In genomic region chr2:201105759-201106158, GRCh38 we compare ENCODE assay signal across 27 cellular contexts.
"Had no signal": no experiment of that assay in that cellular context is flagged by ENCODE, and none has a peak within 500 bp of the region (broad histone marks: within the 10 kb centered on the region; RNA-seq: fewer than 3 reads in every experiment).

No MANE protein-coding gene starts in this region.

- H3K4me3 ChIP-seq: stomach, suprapubic skin, testis, thoracic aorta, thyroid gland, tibial artery, tibial nerve, transverse colon, upper lobe of left lung, upper lobe of right lung, uterus, vagina had no signal

- FAIRE-seq: urothelium cell line had no signal

- H3K36me3 ChIP-seq: stomach, suprapubic skin, thoracic aorta, thyroid gland, tibial artery, transverse colon, upper lobe of left lung, upper lobe of right lung, uterus, vagina had no signal

- H3K27ac ChIP-seq: stomach, suprapubic skin, testis, thoracic aorta, thyroid gland, tibial artery, tibial nerve, transverse colon, upper lobe of left lung, upper lobe of right lung, uterus, vagina had no signal

- H3K9me3 ChIP-seq: stomach, suprapubic skin, testis, thoracic aorta, thyroid gland, tibial artery, tibial nerve, transverse colon, upper lobe of left lung, upper lobe of right lung, uterus, vagina had no signal

- ATAC-seq: stimulated activated effector memory CD8-positive, alpha-beta T cell treated with anti-CD3 and anti-CD28 coated beads, Interleukin-12 subunit alpha, Interleukin-12 subunit beta, amount 100 ng/mL, for 72 hours; stimulated activated memory B cell treated with anti-CD40 and anti-IgM and Interleukin-4, amounts not matched to agents 10 μg/mL and 1 μg/mL and 100 μg/mL, for 72 hours; stimulated activated naive B cell treated with anti-CD40 and anti-IgM and Interleukin-4, amounts not matched to agents 10 μg/mL and 1 μg/mL and 100 μg/mL, for 72 hours; stimulated activated naive CD8-positive, alpha-beta T cell treated with anti-CD3 and anti-CD28 coated beads, Interleukin-15, amount 100 ng/mL, for 72 hours; stimulated activated naive CD8-positive, alpha-beta T cell treated with anti-CD3 and anti-CD28 coated beads, Interleukin-15, Interleukin-2, amounts not matched to agents 100 U/mL and 50 U/mL, for 24 hours; upper lobe of right lung had no signal

- H3K4me1 ChIP-seq: stomach, suprapubic skin, testis, thyroid gland, tibial artery, tibial nerve, upper lobe of left lung, upper lobe of right lung, uterus, vagina had no signal

- H3K27me3 ChIP-seq: stomach, suprapubic skin, testis, thyroid gland, tibial artery, tibial nerve, transverse colon, upper lobe of left lung, upper lobe of right lung, uterus, vagina had no signal

- DNase-seq: stimulated activated CD4-positive, alpha-beta T cell treated with anti-CD3 and anti-CD28 coated beads, Interleukin-2, amount 100 ng/mL, for 48 hours; stimulated activated CD4-positive, alpha-beta T cell treated with anti-CD3 and anti-CD28 coated beads, Interleukin-4, amount 100 ng/mL, for 1 hour; stimulated activated CD4-positive, alpha-beta T cell treated with anti-CD3 and anti-CD28 coated beads, Interleukin-4, amount 100 ng/mL, for 24 hours; stimulated activated CD4-positive, alpha-beta T cell treated with anti-CD3 and anti-CD28 coated beads, Interleukin-4, amount 100 ng/mL, for 4 hours; stimulated activated CD8-positive, alpha-beta memory T cell treated with anti-CD3 and anti-CD28 coated beads, Interleukin-4, amount 100 ng/mL, for 48 hours; stimulated activated naive B cell treated with anti-CD40 and anti-IgM and Interleukin-4, amounts not matched to agents 10 μg/mL and 1 μg/mL and 100 μg/mL, for 72 hours; stimulated activated naive CD4-positive, alpha-beta T cell; stimulated activated naive CD4-positive, alpha-beta T cell treated with Interleukin-2 at 50 U/mL for 16 hours; stimulated activated naive CD8-positive, alpha-beta T cell treated with anti-CD3 and anti-CD28 coated beads, Interleukin-15, amount 100 ng/mL, for 72 hours; stimulated activated naive CD8-positive, alpha-beta T cell treated with anti-CD3 and anti-CD28 coated beads, Interleukin-15, Interleukin-2, amounts not matched to agents 100 U/mL and 50 U/mL, for 24 hours; stomach; substantia nigra; testis; thyroid gland; tibial artery; transverse colon; trophoblast cell; upper lobe of left lung; upper lobe of right lung; uterus had no signal
